Comparison of ENCODE assay signal across 12 cellular contexts in genomic region chrX:41779058-41779564, GRCh38. TPM values are rescaled to one million over a fixed set of nuclear protein-coding genes. Genes with fewer than 3 reads are reported as not detected.
DNase-seq lines count a peak whose midpoint lies in the region; ATAC-seq and TF ChIP-seq lines count a peak whose summit lies in the region.
"Had no signal": no experiment of that assay in that cellular context is flagged by ENCODE, and none has a peak within 500 bp of the region (broad histone marks: within the 10 kb centered on the region; RNA-seq: fewer than 3 reads in every experiment).

No MANE protein-coding gene starts in this region.

- DNase-seq in ACHN (peak; percentile 46), HFF-Myc (ENCODE audit: extremely low read depth, low read depth) (peak; percentile 17), RWPE2 (ENCODE audit: low spot score) (peak; percentile 31), glomerular endothelial cell (ENCODE audit: extremely low read depth, low read depth, low spot score) (peak; percentile 23), nucleus accumbens (lab: John Stamatoyannopoulos, UW) (no peak), left lobe of liver (ENCODE audit: low spot score) (no peak)
- no peak for DNase-seq in stimulated activated CD4-positive, alpha-beta T cell treated with anti-CD3 and anti-CD28 coated beads, Interleukin-15, amount 100 ng/mL, for 24 hours
- DNase-seq: activated CD8-positive, alpha-beta memory T cell treated with anti-CD3 and anti-CD28 coated beads, Interleukin-2, amount 50 U/mL, for 48 hours; DND-41; nephron progenitor cell had no signal

- H3K9me3 ChIP-seq in RWPE2 (ENCODE audit: severe bottlenecking) = no peaks in the 10 kb centered on the region

- peak overlapping the region; percentile 58 for H3K27ac ChIP-seq in RWPE2 (ENCODE audit: poor library complexity, severe bottlenecking)

- ATAC-seq in RWPE2 (ENCODE audit: low read depth) (peak; percentile 96), HG03442 (IDR thresholded peaks at IDR 0.05; ENCODE audit: unreplicated experiment) (no peak), left lobe of liver (no peak)
- ATAC-seq: Right ventricle myocardium inferior had no signal

- no peaks in the 10 kb centered on the region for H3K27me3 ChIP-seq in RWPE2 (ENCODE audit: insufficient read depth, poor library complexity, severe bottlenecking)

- TF ChIP-seq CTCF in HFF-Myc (IDR thresholded peaks at IDR 0.05; ENCODE audit: low read depth, low read length, missing control alignments) = no peak
- TF ChIP-seq CTCF in RWPE2 (IDR thresholded peaks at IDR 0.05; ENCODE audit: poor library complexity, severe bottlenecking) = no peak

- no peaks in the 10 kb centered on the region for H3K36me3 ChIP-seq in RWPE2 (ENCODE audit: low read depth)

- H3K4me1 ChIP-seq in RWPE2 (ENCODE audit: insufficient read depth, poor library complexity, severe bottlenecking) = peaks cover 17% of the 10 kb centered on the region

- H3K4me3 ChIP-seq in HFF-Myc (replicated peaks; ENCODE audit: low read depth, low read length) (no peak overlapping the region), RWPE2 (ENCODE audit: severe bottlenecking) (no peak overlapping the region)

- in situ Hi-C loops in ACHN (cut with HindIII; ENCODE audit: low pct_ligation_motif_present, low pct_unique_long_range_greater_than_20kb, low sequenced_read_pairs) = no loop called here

RNA-seq across cellular contexts. Expression of gene GPR82, which starts 55.1 kb away (rescaled TPM):
- not detected in 2 replicates for total RNA-seq in glomerular endothelial cell
- 0.28 TPM for total RNA-seq in left lobe of liver

Comparison
In these comparisons a context has a peak if more than half of its experiments do, and no peak if none do; other contexts are left out.
1. DNase-seq: peak in ACHN (single experiment), HFF-Myc (single experiment), RWPE2 (single experiment) and glomerular endothelial cell (single experiment); none in nucleus accumbens (0 of 56), stimulated activated CD4-positive, alpha-beta T cell treated with anti-CD3 and anti-CD28 coated beads, Interleukin-15, amount 100 ng/mL, for 24 hours (single experiment) and left lobe of liver (single experiment).